Comparison of ENCODE assay signal across 8 cellular contexts in the genomic region with DNA sequence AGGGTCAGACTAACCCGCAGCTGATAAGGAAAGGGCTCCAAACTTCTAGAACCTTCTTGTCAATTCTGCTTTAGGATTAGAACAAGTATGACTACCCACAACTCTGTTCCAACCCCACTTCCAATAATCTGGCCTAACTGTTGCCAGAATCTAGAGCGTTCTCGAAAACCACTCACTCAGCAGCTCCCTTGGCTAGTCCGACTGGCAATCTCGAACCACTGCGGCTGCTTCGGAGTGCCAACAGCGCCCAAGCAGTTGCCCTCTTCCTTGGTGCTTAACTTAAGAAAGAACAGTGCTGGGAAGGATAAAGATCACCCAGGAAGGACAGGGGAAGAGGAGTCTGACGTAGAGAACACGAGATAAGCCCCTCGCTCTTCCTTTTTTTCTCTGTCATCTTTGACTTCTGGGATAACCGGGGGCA. TPM values are rescaled to one million over a fixed set of nuclear protein-coding genes. Genes with fewer than 3 reads are reported as not detected.
DNase-seq lines count a peak whose midpoint lies in the region; ATAC-seq, FAIRE-seq and TF ChIP-seq lines count a peak whose summit lies in the region.

No MANE protein-coding gene starts in this region.

- H3K9me3 ChIP-seq in DND-41 (ENCODE audit: insufficient read depth, low read length, severe bottlenecking) (no peaks in the 10 kb centered on the region), body of pancreas (no peaks in the 10 kb centered on the region), HepG2 (ENCODE audit: low read length) (no peaks in the 10 kb centered on the region), thoracic aorta (no peaks in the 10 kb centered on the region)

- peaks cover 4% of the 10 kb centered on the region for H3K36me3 ChIP-seq in DND-41 (ENCODE audit: insufficient read depth, low read length)
- no peaks in the 10 kb centered on the region for H3K36me3 ChIP-seq in body of pancreas (replicated peaks in 1 of 2; ENCODE audit: insufficient read depth in 1 of 2, low read depth in 2 of 2)
- peaks cover 2 to 12% of the 10 kb centered on the region in 2 experiments; a peak in 4 of 5 replicates for H3K36me3 ChIP-seq in HepG2 (replicated peaks in 1 of 2; ENCODE audit: control insufficient read depth in 1 of 2, insufficient read depth in 2 of 2, low read length in 2 of 2)
- no peaks in the 10 kb centered on the region for H3K36me3 ChIP-seq in thoracic aorta

- TF ChIP-seq POLR2A in body of pancreas (IDR thresholded peaks at IDR 0.05) (no peak), HepG2 (IDR thresholded peaks at IDR 0.05; ENCODE audit: insufficient read depth in 1 of 2, low read depth in 2 of 2, low read length in 2 of 2) (no peak)

- CTCF ChIA-PET in HepG2 (lab: Yijun Ruan, JAX; ENCODE audit: low intra/inter-chr PET ratio, low total read pairs): no interaction called here

- peak; percentile 31 for DNase-seq in DND-41
- DNase-seq in NAMALWA (ENCODE audit: low spot score): peak; percentile 38
- no peak for DNase-seq in body of pancreas
- no peak for DNase-seq in HepG2 (ENCODE audit: low spot score)
- DNase-seq in thoracic aorta (ENCODE audit: low spot score): no peak
- no peak for DNase-seq in urothelium cell line (ENCODE audit: low spot score)
- no peak for DNase-seq in AML-193 (lab: John Stamatoyannopoulos, UW)

- TF ChIP-seq EP300 in HepG2 (IDR thresholded peaks at IDR 0.05; ENCODE audit: low read depth in 2 of 2, low read length in 2 of 2) (no peak), HepG2 (CRISPR knock-in tag; IDR thresholded peaks at IDR 0.05; ENCODE audit: borderline replicate concordance) (no peak)

- WGBS in body of pancreas, 2 donors: 1 to 2% methylated on average over 12 of the region's 12 CpGs
- 3% methylated on average over 12 of the region's 12 CpGs for WGBS in HepG2 (ENCODE audit: low lambda C conversion rate)

- in situ Hi-C loops in HepG2 (cut with HindIII; ENCODE audit: extremely low pct_ligation_motif_present, low pct_unique_long_range_greater_than_20kb): loop anchor here (5.0 kb wide), 1 partner anchor 49 kb away; the partner anchor contains the start of gene CNP

- peak overlapping the region; percentile 95 for H3K4me2 ChIP-seq in DND-41 (ENCODE audit: insufficient read depth, low read length)
- peak overlapping the region; percentile 91 for H3K4me2 ChIP-seq in HepG2 (ENCODE audit: low read depth, low read length)

- no peak for ATAC-seq in DND-41 (ENCODE audit: insufficient read depth, low read depth)
- ATAC-seq in body of pancreas: no peak
- ATAC-seq in HepG2: no peak
- ATAC-seq in thoracic aorta (ENCODE audit: insufficient number of reproducible peaks, low FRiP score, low read depth): no peak
- ATAC-seq in HG03175 (IDR thresholded peaks at IDR 0.05; ENCODE audit: unreplicated experiment): no peak

- H3K4me1 ChIP-seq in DND-41 (ENCODE audit: insufficient read depth, low read length) (peaks cover 57% of the 10 kb centered on the region), body of pancreas (peaks cover 63% of the 10 kb centered on the region), HepG2 (ENCODE audit: insufficient read depth, low read length) (peaks cover 75% of the 10 kb centered on the region), thoracic aorta (ENCODE audit: control insufficient read depth in 1 of 2, low read depth in 2 of 2) (peaks cover 38 to 68% of the 10 kb centered on the region in 2 donors)

- FAIRE-seq in HepG2 (lab: Jason Lieb, UNC) (no peak), urothelium cell line (lab: Jason Lieb, UNC) (no peak)

- TF ChIP-seq CTCF in DND-41 (IDR thresholded peaks at IDR 0.05; ENCODE audit: borderline replicate concordance, extremely low read depth, low read length, poor library complexity, severe bottlenecking): no peak
- no peak for TF ChIP-seq CTCF in body of pancreas (IDR thresholded peaks at IDR 0.05)
- TF ChIP-seq CTCF in HepG2 (CRISPR knock-in tag; IDR thresholded peaks at IDR 0.05): no peak
- TF ChIP-seq CTCF in thoracic aorta (IDR thresholded peaks at IDR 0.05): no peak

- peak overlapping the region; percentile 87 to 91 for H3K4me3 ChIP-seq in DND-41 (ENCODE audit: low read depth in 1 of 2, low read length in 2 of 2)
- H3K4me3 ChIP-seq in body of pancreas: peak overlapping the region; percentile 10 to 93
- H3K4me3 ChIP-seq in HepG2 (replicated peaks in 1 of 3; ENCODE audit: insufficient read depth in 1 of 3, low read depth in 2 of 3, low read length in 3 of 3): peak overlapping the region; percentile 76 to 96 (median 89)
- H3K4me3 ChIP-seq in thoracic aorta: peak overlapping the region; percentile 95

- H3K27me3 ChIP-seq in DND-41 (ENCODE audit: insufficient read depth, low read length, poor library complexity) (no peaks in the 10 kb centered on the region), body of pancreas (no peaks in the 10 kb centered on the region), HepG2 (ENCODE audit: control insufficient read depth in 1 of 2, insufficient read depth in 2 of 2, low read length in 2 of 2) (peaks cover 0 to 3% of the 10 kb centered on the region in 2 experiments; a peak in 1 of 5 replicates), thoracic aorta (replicated peaks; ENCODE audit: insufficient read depth) (no peaks in the 10 kb centered on the region)

- POLR2A ChIA-PET in HepG2 (lab: Yijun Ruan, JAX): interaction anchor here (1.0 to 7.5 kb wide), 14 partner anchors 7 to 328 kb away, joined by 3 to 183 read pairs (median 10); partner anchors contain the start of genes CNP, EIF1 and KAT2A

- peak overlapping the region; percentile 88 for H2AFZ ChIP-seq in DND-41 (ENCODE audit: low read depth, low read length)
- H2AFZ ChIP-seq in HepG2 (ENCODE audit: low read length): no peak overlapping the region

- no TSS peak for BruUV-seq in HepG2 (replicated peaks; lab: Mats Ljungman, UMichigan)

- H3K27ac ChIP-seq in DND-41 (ENCODE audit: low read length) (peak overlapping the region; percentile 93), body of pancreas (peak overlapping the region; percentile 84 to 94 (median 86)), HepG2 (ENCODE audit: extremely low read length, insufficient read depth, low read length) (peak overlapping the region; percentile 84), thoracic aorta (peak overlapping the region; percentile 85 to 91)

- H4K20me1 ChIP-seq in DND-41 (ENCODE audit: insufficient read depth, low read length) (peaks cover 16% of the 10 kb centered on the region; the same call in 1 of the 2 replicates), HepG2 (ENCODE audit: insufficient read depth, low read length) (no peaks in the 10 kb centered on the region; the same call in 1 of the 2 replicates)

- intact Hi-C loops in body of pancreas (cut with DNase I): no loop called here
- intact Hi-C loops in HepG2 (cut with micrococcal nuclease; ENCODE audit: unreplicated experiment): loop anchor here (2.0 kb wide), 1 partner anchor 14 kb away; no protein-coding TSS in a partner anchor

- H3K9ac ChIP-seq in DND-41 (ENCODE audit: low read depth, low read length) (peak overlapping the region; percentile 81), HepG2 (ENCODE audit: insufficient read depth, low read depth, low read length) (peak overlapping the region; percentile 97)

- peaks cover 85% of the 10 kb centered on the region for H3K79me2 ChIP-seq in DND-41 (ENCODE audit: insufficient read depth, low read length)
- H3K79me2 ChIP-seq in HepG2 (ENCODE audit: insufficient read depth, low read length): peaks cover 80% of the 10 kb centered on the region

- TF ChIP-seq RAD21 in HepG2 (CRISPR knock-in tag; IDR thresholded peaks at IDR 0.05): no peak

RNA-seq across cellular contexts. Expression of gene DNAJC7, which starts 0.8 kb away (rescaled TPM):
- 10 to 100 TPM; 32.4 to 43.5 TPM for total RNA-seq in body of pancreas
- total RNA-seq in HepG2 (2016; rRNA removed; fragmentation: Illumina TruSeq; extraction: Trizol): 132 and 179 TPM in 2 replicates
- total RNA-seq in HepG2 (2016; cell fraction: cytosol; rRNA removed; fragmentation: Illumina TruSeq; extraction: Trizol; ENCODE audit: low read depth): 46.7 and 51.0 TPM in 2 replicates
- 140 and 190 TPM in 2 replicates for total RNA-seq in HepG2 (2016; cell fraction: insoluble cytoplasmic fraction; rRNA removed; fragmentation: Illumina TruSeq; extraction: Trizol)
- 65.8 and 75.9 TPM in 2 replicates for total RNA-seq in HepG2 (2016; cell fraction: membrane; rRNA removed; fragmentation: Illumina TruSeq; extraction: Trizol)
- total RNA-seq in HepG2 (2016; cell fraction: nucleus; rRNA removed; fragmentation: Illumina TruSeq; extraction: Trizol): 79.3 and 85.4 TPM in 2 replicates
- polyA plus RNA-seq in HepG2 (2011; rRNA removed): 47.7 and 54.7 TPM in 2 replicates
- polyA plus RNA-seq in HepG2 (2011; cell fraction: cytosol; rRNA removed): 23.0 and 30.1 TPM in 2 replicates
- polyA plus RNA-seq in HepG2 (2011; cell fraction: nucleus; rRNA removed): 24.7 and 29.9 TPM in 2 replicates
- polyA plus RNA-seq in HepG2 (2012): 75.2 and 76.1 TPM in 2 replicates
- 45.0 and 48.2 TPM in 2 replicates for polyA plus RNA-seq in HepG2 (2016; cell fraction: cytosol; fragmentation: Illumina TruSeq; extraction: Trizol; ENCODE audit: low read depth)
- polyA plus RNA-seq in HepG2 (2016; cell fraction: insoluble cytoplasmic fraction; fragmentation: Illumina TruSeq; extraction: Trizol; ENCODE audit: low read depth): 221 and 228 TPM in 2 replicates
- 64.6 and 70.7 TPM in 2 replicates for polyA plus RNA-seq in HepG2 (2016; cell fraction: membrane; fragmentation: Illumina TruSeq; extraction: Trizol; ENCODE audit: low read depth)
- polyA plus RNA-seq in HepG2 (2016; cell fraction: nucleus; fragmentation: Illumina TruSeq; extraction: Trizol; ENCODE audit: insufficient read depth, low read depth): 97.9 and 98.9 TPM in 2 replicates
- 61.1 and 62.3 TPM in 2 replicates for polyA minus RNA-seq in HepG2 (2011; rRNA and poly(A)+ RNA removed; ENCODE audit: low replicate concordance)
- polyA minus RNA-seq in HepG2 (2011; cell fraction: cytosol; rRNA and poly(A)+ RNA removed): 44.7 and 52.7 TPM in 2 replicates
- 116 and 129 TPM in 2 replicates for polyA minus RNA-seq in HepG2 (2011; cell fraction: nucleus; rRNA and poly(A)+ RNA removed)
- total RNA-seq in thoracic aorta: 10 to 100 TPM; 61.2 to 80.6 TPM

RNA-seq across cellular contexts. Expression of gene NKIRAS2, which starts 3.5 kb away (rescaled TPM):
- total RNA-seq in body of pancreas (10 to 100 TPM; 17.1 to 19.2 TPM), HepG2 (2016; rRNA removed; fragmentation: Illumina TruSeq; extraction: Trizol) (26.8 and 27.9 TPM in 2 replicates), thoracic aorta (10 to 100 TPM; 43.8 to 46.2 TPM)
- 17.3 and 18.4 TPM in 2 replicates for total RNA-seq in HepG2 (2016; cell fraction: cytosol; rRNA removed; fragmentation: Illumina TruSeq; extraction: Trizol; ENCODE audit: low read depth)
- 21.1 and 25.4 TPM in 2 replicates for total RNA-seq in HepG2 (2016; cell fraction: insoluble cytoplasmic fraction; rRNA removed; fragmentation: Illumina TruSeq; extraction: Trizol)
- total RNA-seq in HepG2 (2016; cell fraction: membrane; rRNA removed; fragmentation: Illumina TruSeq; extraction: Trizol): 36.4 and 39.9 TPM in 2 replicates
- 13.2 and 14.4 TPM in 2 replicates for total RNA-seq in HepG2 (2016; cell fraction: nucleus; rRNA removed; fragmentation: Illumina TruSeq; extraction: Trizol)
- polyA plus RNA-seq in HepG2 (2011; rRNA removed): 42.0 and 48.5 TPM in 2 replicates
- 38.1 and 38.8 TPM in 2 replicates for polyA plus RNA-seq in HepG2 (2011; cell fraction: cytosol; rRNA removed)
- polyA plus RNA-seq in HepG2 (2011; cell fraction: nucleus; rRNA removed): 36.5 and 41.2 TPM in 2 replicates
- 23.6 and 24.0 TPM in 2 replicates for polyA plus RNA-seq in HepG2 (2012)
- polyA plus RNA-seq in HepG2 (2016; cell fraction: cytosol; fragmentation: Illumina TruSeq; extraction: Trizol; ENCODE audit: low read depth): 15.6 and 18.2 TPM in 2 replicates
- polyA plus RNA-seq in HepG2 (2016; cell fraction: insoluble cytoplasmic fraction; fragmentation: Illumina TruSeq; extraction: Trizol; ENCODE audit: low read depth): 26.9 and 33.5 TPM in 2 replicates
- polyA plus RNA-seq in HepG2 (2016; cell fraction: membrane; fragmentation: Illumina TruSeq; extraction: Trizol; ENCODE audit: low read depth): 35.0 and 37.3 TPM in 2 replicates
- polyA plus RNA-seq in HepG2 (2016; cell fraction: nucleus; fragmentation: Illumina TruSeq; extraction: Trizol; ENCODE audit: insufficient read depth, low read depth): 29.9 and 31.9 TPM in 2 replicates
- polyA minus RNA-seq in HepG2 (2011; rRNA and poly(A)+ RNA removed; ENCODE audit: low replicate concordance): 47.3 TPM in 2 replicates
- polyA minus RNA-seq in HepG2 (2011; cell fraction: cytosol; rRNA and poly(A)+ RNA removed): 15.6 and 18.5 TPM in 2 replicates
- 15.3 and 17.8 TPM in 2 replicates for polyA minus RNA-seq in HepG2 (2011; cell fraction: nucleus; rRNA and poly(A)+ RNA removed)

RNA-seq across cellular contexts. Expression of gene C17orf113, which starts 34.0 kb away (rescaled TPM):
- 1 to 10 TPM; 1.6 to 4.4 TPM for total RNA-seq in body of pancreas
- 0.83 and 1.1 TPM in 2 replicates for total RNA-seq in HepG2 (2016; rRNA removed; fragmentation: Illumina TruSeq; extraction: Trizol)
- total RNA-seq in HepG2 (2016; cell fraction: cytosol; rRNA removed; fragmentation: Illumina TruSeq; extraction: Trizol; ENCODE audit: low read depth): 0.09 and 0.10 TPM in 2 replicates
- 0.67 and 0.91 TPM in 2 replicates for total RNA-seq in HepG2 (2016; cell fraction: insoluble cytoplasmic fraction; rRNA removed; fragmentation: Illumina TruSeq; extraction: Trizol)
- 0.28 and 0.34 TPM in 2 replicates for total RNA-seq in HepG2 (2016; cell fraction: membrane; rRNA removed; fragmentation: Illumina TruSeq; extraction: Trizol)
- 0.81 TPM in 2 replicates for total RNA-seq in HepG2 (2016; cell fraction: nucleus; rRNA removed; fragmentation: Illumina TruSeq; extraction: Trizol)
- 0.87 and 1.4 TPM in 2 replicates for polyA plus RNA-seq in HepG2 (2011; rRNA removed)
- polyA plus RNA-seq in HepG2 (2011; cell fraction: cytosol; rRNA removed): 0.77 and 0.94 TPM in 2 replicates
- polyA plus RNA-seq in HepG2 (2011; cell fraction: nucleus; rRNA removed): 1.7 and 2.6 TPM in 2 replicates
- polyA plus RNA-seq in HepG2 (2012): 0.81 and 0.91 TPM in 2 replicates
- 0.05 TPM in 1 of 2 replicates, not detected in the other for polyA plus RNA-seq in HepG2 (2016; cell fraction: cytosol; fragmentation: Illumina TruSeq; extraction: Trizol; ENCODE audit: low read depth)
- 0.34 and 0.68 TPM in 2 replicates for polyA plus RNA-seq in HepG2 (2016; cell fraction: insoluble cytoplasmic fraction; fragmentation: Illumina TruSeq; extraction: Trizol; ENCODE audit: low read depth)
- polyA plus RNA-seq in HepG2 (2016; cell fraction: membrane; fragmentation: Illumina TruSeq; extraction: Trizol; ENCODE audit: low read depth): 0.08 and 0.13 TPM in 2 replicates
- polyA plus RNA-seq in HepG2 (2016; cell fraction: nucleus; fragmentation: Illumina TruSeq; extraction: Trizol; ENCODE audit: insufficient read depth, low read depth): 1.6 and 1.7 TPM in 2 replicates
- 0.56 and 2.3 TPM in 2 replicates for polyA minus RNA-seq in HepG2 (2011; rRNA and poly(A)+ RNA removed; ENCODE audit: low replicate concordance)
- polyA minus RNA-seq in HepG2 (2011; cell fraction: cytosol; rRNA and poly(A)+ RNA removed): 0.79 and 0.89 TPM in 2 replicates
- 0.77 and 1.1 TPM in 2 replicates for polyA minus RNA-seq in HepG2 (2011; cell fraction: nucleus; rRNA and poly(A)+ RNA removed)
- under 1 TPM; 0.21 to 0.54 TPM for total RNA-seq in thoracic aorta

RNA-seq across cellular contexts. Expression of gene CNP, which starts 49.8 kb away (rescaled TPM):
- total RNA-seq in body of pancreas (10 to 100 TPM; 36.3 to 70.2 TPM), HepG2 (2016; rRNA removed; fragmentation: Illumina TruSeq; extraction: Trizol) (161 and 170 TPM in 2 replicates), thoracic aorta (10 to 100 TPM; 32.4 to 56.3 TPM)
- total RNA-seq in HepG2 (2016; cell fraction: cytosol; rRNA removed; fragmentation: Illumina TruSeq; extraction: Trizol; ENCODE audit: low read depth): 13.1 and 14.4 TPM in 2 replicates
- total RNA-seq in HepG2 (2016; cell fraction: insoluble cytoplasmic fraction; rRNA removed; fragmentation: Illumina TruSeq; extraction: Trizol): 142 and 170 TPM in 2 replicates
- total RNA-seq in HepG2 (2016; cell fraction: membrane; rRNA removed; fragmentation: Illumina TruSeq; extraction: Trizol): 61.3 and 66.7 TPM in 2 replicates
- total RNA-seq in HepG2 (2016; cell fraction: nucleus; rRNA removed; fragmentation: Illumina TruSeq; extraction: Trizol): 95.4 and 98.2 TPM in 2 replicates
- 97.2 and 105 TPM in 2 replicates for polyA plus RNA-seq in HepG2 (2011; rRNA removed)
- polyA plus RNA-seq in HepG2 (2011; cell fraction: cytosol; rRNA removed): 67.5 and 85.5 TPM in 2 replicates
- 104 and 124 TPM in 2 replicates for polyA plus RNA-seq in HepG2 (2011; cell fraction: nucleus; rRNA removed)
- polyA plus RNA-seq in HepG2 (2012): 42.6 and 44.3 TPM in 2 replicates
- 18.7 and 20.0 TPM in 2 replicates for polyA plus RNA-seq in HepG2 (2016; cell fraction: cytosol; fragmentation: Illumina TruSeq; extraction: Trizol; ENCODE audit: low read depth)
- 172 and 192 TPM in 2 replicates for polyA plus RNA-seq in HepG2 (2016; cell fraction: insoluble cytoplasmic fraction; fragmentation: Illumina TruSeq; extraction: Trizol; ENCODE audit: low read depth)
- 49.0 TPM in 2 replicates for polyA plus RNA-seq in HepG2 (2016; cell fraction: membrane; fragmentation: Illumina TruSeq; extraction: Trizol; ENCODE audit: low read depth)
- 178 and 180 TPM in 2 replicates for polyA plus RNA-seq in HepG2 (2016; cell fraction: nucleus; fragmentation: Illumina TruSeq; extraction: Trizol; ENCODE audit: insufficient read depth, low read depth)
- 256 and 859 TPM in 2 replicates for polyA minus RNA-seq in HepG2 (2011; rRNA and poly(A)+ RNA removed; ENCODE audit: low replicate concordance)
- 126 and 130 TPM in 2 replicates for polyA minus RNA-seq in HepG2 (2011; cell fraction: cytosol; rRNA and poly(A)+ RNA removed)
- 93.4 and 142 TPM in 2 replicates for polyA minus RNA-seq in HepG2 (2011; cell fraction: nucleus; rRNA and poly(A)+ RNA removed)

Comparison
In these comparisons a context has a peak if more than half of its experiments do, and no peak if none do; other contexts are left out.
1. DNase-seq: peak in DND-41 (single experiment) and NAMALWA (single experiment); none in body of pancreas (0 of 4), HepG2 (single experiment), thoracic aorta (single experiment), urothelium cell line (single experiment) and AML-193 (0 of 2).
2. Peak in every context shown above with its lines, with median percentiles within 50 percentile points of each other: H3K27ac ChIP-seq and H3K4me3 ChIP-seq.